In the genomic region with DNA sequence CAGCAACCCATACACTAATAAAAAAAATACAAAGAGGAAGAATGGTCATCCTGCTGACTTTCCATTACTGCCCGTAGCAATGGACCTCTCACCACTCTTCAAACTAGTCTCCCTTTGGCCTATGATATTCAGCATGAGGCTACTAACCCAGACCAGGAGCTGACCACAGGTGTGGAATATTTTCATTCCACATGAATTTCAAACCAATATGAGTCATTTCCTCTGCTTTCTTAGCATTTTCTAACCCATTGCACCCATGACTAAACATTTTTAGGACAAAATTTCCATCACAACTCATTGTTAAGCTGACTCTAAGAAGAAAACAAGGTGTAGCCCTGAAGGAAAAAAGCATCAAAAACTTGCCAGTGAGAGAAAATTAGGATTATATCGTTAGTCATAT, we compare ENCODE assay signal across 19 cellular contexts. TPM values are rescaled to one million over a fixed set of nuclear protein-coding genes. Genes with fewer than 3 reads are reported as not detected.
A peak's percentile ranks its signal among the peaks of the same experiment; 100 is the strongest.
DNase-seq lines count a peak whose midpoint lies in the region; ATAC-seq, FAIRE-seq and TF ChIP-seq lines count a peak whose summit lies in the region.
"Had no signal": no experiment of that assay in that cellular context is flagged by ENCODE, and none has a peak within 500 bp of the region (broad histone marks: within the 10 kb centered on the region; RNA-seq: fewer than 3 reads in every experiment).

No MANE protein-coding gene starts in this region.

- H3K4me3 ChIP-seq in IMR-90 (ENCODE audit: insufficient read depth, low read depth, low read length) = no peak overlapping the region
- H3K4me3 ChIP-seq: skin epidermis had no signal

- H3K27me3 Mint-ChIP-seq in activated T-cell treated with anti-CD3 and anti-CD28 coated beads, Interleukin-2, amount 50 U/mL, for 24 hours = peaks cover 8% of the 10 kb centered on the region
- H3K27me3 Mint-ChIP-seq in T-helper 17 cell = peaks cover 48% of the 10 kb centered on the region

- DNase-seq in Caki2 (ENCODE audit: low read depth) = peak; percentile 70
- peak; percentile 67 for DNase-seq in IMR-90
- DNase-seq in astrocyte of the hippocampus (ENCODE audit: low read depth, low spot score) = peak; percentile 85
- peak; percentile 88 for DNase-seq in kidney glomerular epithelial cell (lab: John Stamatoyannopoulos, UW)
- no peak for DNase-seq in NCI-H2171 treated with DMSO at 0.1 percent for 48 hours (lab: John Stamatoyannopoulos, UW)
- no peak for DNase-seq in activated T-cell treated with anti-CD3 and anti-CD28 coated beads, Interleukin-2, amount 50 U/mL, for 24 hours
- DNase-seq in T-helper 17 cell = no peak
- DNase-seq in HTR-8/SVneo (ENCODE audit: insufficient read length, low spot score) = no peak
- DNase-seq: activated CD4-positive, alpha-beta T cell treated with anti-CD3 and anti-CD28 coated beads, Interleukin-2, amount 10 ng/mL, durations not matched to agents 7 days and 5 days; activated T-cell treated with anti-CD3 and anti-CD28 coated beads, Interleukin-2, amount 50 U/mL, for 72 hours; H7; NCI-H187; NCI-H526 treated with DMSO at 0.1 percent for 48 hours; RPMI8226; stimulated activated naive CD4-positive, alpha-beta T cell; T1000 had no signal

- H3K9me3 Mint-ChIP-seq in activated T-cell treated with anti-CD3 and anti-CD28 coated beads, Interleukin-2, amount 50 U/mL, for 24 hours = no peaks in the 10 kb centered on the region
- H3K9me3 Mint-ChIP-seq: activated CD4-positive, alpha-beta T cell treated with anti-CD3 and anti-CD28 coated beads, Interleukin-2, amount 10 ng/mL, durations not matched to agents 7 days and 5 days; activated T-cell treated with anti-CD3 and anti-CD28 coated beads, Interleukin-2, amount 50 U/mL, for 72 hours; neural crest cell had no signal

- H3K9me3 ChIP-seq in IMR-90 (ENCODE audit: control insufficient read depth, insufficient read depth, low read length) = no peaks in the 10 kb centered on the region
- H3K9me3 ChIP-seq in T-helper 17 cell (ENCODE audit: control insufficient read depth, low read length, poor library complexity, severe bottlenecking) = no peaks in the 10 kb centered on the region

- no peak overlapping the region for H2BK20ac ChIP-seq in IMR-90 (ENCODE audit: low read depth, low read length)

- TF ChIP-seq CTCF in IMR-90 (conservative IDR thresholded peaks at IDR 0.05; ENCODE audit: low read depth, low read length) = no peak

- no peak overlapping the region for H3K56ac ChIP-seq in IMR-90 (ENCODE audit: extremely low read depth, insufficient read depth, low read length)

- POLR2A ChIA-PET in IMR-90 (lab: Charles Lee; ENCODE audit: unreplicated experiment) = no interaction called here

- no peaks in the 10 kb centered on the region for H3K36me3 ChIP-seq in IMR-90 (ENCODE audit: control insufficient read depth, insufficient read depth, low read length)

- H3K27me3 ChIP-seq in IMR-90 (ENCODE audit: control insufficient read depth, insufficient read depth, low read length) = no peaks in the 10 kb centered on the region

- no peaks in the 10 kb centered on the region for H3K4me1 Mint-ChIP-seq in activated T-cell treated with anti-CD3 and anti-CD28 coated beads, Interleukin-2, amount 50 U/mL, for 24 hours (ENCODE audit: low read depth)
- no peaks in the 10 kb centered on the region for H3K4me1 Mint-ChIP-seq in T-helper 17 cell
- H3K4me1 Mint-ChIP-seq: activated CD4-positive, alpha-beta T cell treated with anti-CD3 and anti-CD28 coated beads, Interleukin-2, amount 10 ng/mL, durations not matched to agents 7 days and 5 days had no signal

- no peak overlapping the region for H3K4me3 Mint-ChIP-seq in activated T-cell treated with anti-CD3 and anti-CD28 coated beads, Interleukin-2, amount 50 U/mL, for 24 hours
- no peak overlapping the region for H3K4me3 Mint-ChIP-seq in T-helper 17 cell
- H3K4me3 Mint-ChIP-seq: activated CD4-positive, alpha-beta T cell treated with anti-CD3 and anti-CD28 coated beads, Interleukin-2, amount 10 ng/mL, durations not matched to agents 7 days and 5 days; activated T-cell treated with anti-CD3 and anti-CD28 coated beads, Interleukin-2, amount 50 U/mL, for 72 hours; neural crest cell had no signal

- no peak overlapping the region for H3K18ac ChIP-seq in IMR-90 (ENCODE audit: low read depth, low read length)

- TF ChIP-seq RAD21 in IMR-90 (IDR thresholded peaks at IDR 0.05; ENCODE audit: low read length) = no peak

- in situ Hi-C loops in Caki2 (cut with HindIII; ENCODE audit: low pct_unique_long_range_greater_than_20kb, low sequenced_read_pairs) (no loop called here), IMR-90 (cut with MboI; ENCODE audit: low sequenced_read_pairs) (no loop called here)

- H4K8ac ChIP-seq in IMR-90 (ENCODE audit: low read depth in 2 of 2, low read length in 2 of 2) = no peak overlapping the region

- H2BK15ac ChIP-seq in IMR-90 (ENCODE audit: low read depth, low read length) = no peak overlapping the region

- H3K36me3 Mint-ChIP-seq in activated T-cell treated with anti-CD3 and anti-CD28 coated beads, Interleukin-2, amount 50 U/mL, for 24 hours (ENCODE audit: low read depth) = no peaks in the 10 kb centered on the region
- H3K36me3 Mint-ChIP-seq in T-helper 17 cell (ENCODE audit: low read depth) = no peaks in the 10 kb centered on the region

- no peak for FAIRE-seq in HTR-8/SVneo (lab: Jason Lieb, UNC)

- H2BK120ac ChIP-seq in IMR-90 (ENCODE audit: low read depth, low read length) = no peak overlapping the region

- no peak overlapping the region for H4K5ac ChIP-seq in IMR-90 (ENCODE audit: low read depth, low read length)

- H4K20me1 ChIP-seq in IMR-90 (ENCODE audit: insufficient read depth, low read length) = no peaks in the 10 kb centered on the region

- ATAC-seq in IMR-90 (ENCODE audit: low read depth) = no peak; the same call in 1 of the 2 replicates
- ATAC-seq in T-helper 17 cell = no peak
- ATAC-seq: activated T-cell treated with anti-CD3 and anti-CD28 coated beads, Interleukin-2, amount 50 U/mL, for 72 hours had no signal

- H3K27ac Mint-ChIP-seq in activated T-cell treated with anti-CD3 and anti-CD28 coated beads, Interleukin-2, amount 50 U/mL, for 24 hours = no peak overlapping the region
- H3K27ac Mint-ChIP-seq in T-helper 17 cell = no peak overlapping the region
- H3K27ac Mint-ChIP-seq: activated CD4-positive, alpha-beta T cell treated with anti-CD3 and anti-CD28 coated beads, Interleukin-2, amount 10 ng/mL, durations not matched to agents 7 days and 5 days; activated T-cell treated with anti-CD3 and anti-CD28 coated beads, Interleukin-2, amount 50 U/mL, for 72 hours had no signal

- no peak overlapping the region for H3K4me2 ChIP-seq in IMR-90 (ENCODE audit: low read depth, low read length)

- no CpG with 5 or more reads among the region's 2 CpGs for WGBS in IMR-90 (ENCODE audit: extremely low coverage in 2 of 2, insufficient read length in 1 of 2), 2 experiments

- CTCF ChIA-PET in IMR-90 (lab: Yijun Ruan, JAX) = no interaction called here

- H3K27ac ChIP-seq in IMR-90 (ENCODE audit: insufficient read depth, low read length) = no peak overlapping the region
- H3K27ac ChIP-seq: skin epidermis had no signal

- H3K23ac ChIP-seq in IMR-90 (ENCODE audit: low read depth, low read length) = no peak overlapping the region

- no peak overlapping the region for H2AK5ac ChIP-seq in IMR-90 (ENCODE audit: low read depth, low read length)

- no peak overlapping the region for H2AK9ac ChIP-seq in IMR-90 (replicated peaks; ENCODE audit: low read depth, low read length, poor library complexity)

- no peak overlapping the region for H2AFZ ChIP-seq in IMR-90 (replicated peaks; ENCODE audit: low read length, poor library complexity)

- no peak overlapping the region for H2BK5ac ChIP-seq in IMR-90 (ENCODE audit: low read depth, low read length, poor library complexity, severe bottlenecking)

- H3K9me1 ChIP-seq in IMR-90 (ENCODE audit: insufficient read depth, low read length) = no peaks in the 10 kb centered on the region

- intact Hi-C loops in IMR-90 (cut with micrococcal nuclease) = no loop called here

- no peaks in the 10 kb centered on the region for H3K79me1 ChIP-seq in IMR-90 (ENCODE audit: low read depth in 1 of 2, low read length in 2 of 2)

- H3K14ac ChIP-seq in IMR-90 (replicated peaks; ENCODE audit: low read depth, low read length) = no peak overlapping the region

- TF ChIP-seq POLR2A in IMR-90 (IDR thresholded peaks at IDR 0.05; ENCODE audit: low read depth, low read length) = no peak

- no peak overlapping the region for H4K91ac ChIP-seq in IMR-90 (ENCODE audit: insufficient read depth, low read depth, low read length)

- dilution Hi-C loops in IMR-90 (cut with HindIII; ENCODE audit: low sequenced_read_pairs, unreplicated experiment) = no loop called here

- H3K4ac ChIP-seq in IMR-90 (ENCODE audit: low read depth, low read length) = no peak overlapping the region

- no TSS peak for BruUV-seq in IMR-90 (replicated peaks; lab: Mats Ljungman, UMichigan)

- no peak overlapping the region for H3K9ac ChIP-seq in IMR-90 (ENCODE audit: low read depth, low read length)

- H3K4me1 ChIP-seq in IMR-90 (ENCODE audit: control insufficient read depth, insufficient read depth, low read length) = no peaks in the 10 kb centered on the region

TF ChIP-seq in IMR-90, 13 proteins besides CTCF, POLR2A, EP300 and RAD21:
- no peak for TF ChIP-seq MAFK (IDR thresholded peaks at IDR 0.05; ENCODE audit: low read depth, low read length)
TF ChIP-seq in IMR-90: peak in this region for 0.

RNA-seq across cellular contexts. Expression of a gene that starts 34.0 kb away (rescaled TPM):
- 0.84 TPM in 1 of 2 replicates, not detected in the other for total RNA-seq in Caki2 (2014; rRNA removed; shearing (Covaris generic); ENCODE audit: low replicate concordance)
- total RNA-seq in IMR-90 (2012; rRNA removed) = under 0.01 TPM in 2 replicates
- 0.03 TPM in 1 of 2 replicates, not detected in the other for polyA plus RNA-seq in IMR-90 (2012; rRNA removed)
- polyA plus RNA-seq in IMR-90 (2012; cell fraction: cytosol; rRNA removed) = not detected in 2 replicates
- polyA plus RNA-seq in IMR-90 (2012; cell fraction: nucleus; rRNA removed; ENCODE audit: low replicate concordance) = 0.02 TPM in 1 of 2 replicates, not detected in the other
- total RNA-seq in T-helper 17 cell = not detected
- total RNA-seq: activated CD4-positive, alpha-beta T cell treated with anti-CD3 and anti-CD28 coated beads, Interleukin-2, amount 10 ng/mL, durations not matched to agents 7 days and 5 days; H7; lung microvascular endothelial cell; neural crest cell had no signal

Comparison
In these comparisons a context has a peak if more than half of its experiments do, and no peak if none do; other contexts are left out.
1. DNase-seq: peak in Caki2 (single experiment), IMR-90 (single experiment), astrocyte of the hippocampus (single experiment) and kidney glomerular epithelial cell (single experiment); none in NCI-H2171 treated with DMSO at 0.1 percent for 48 hours (single experiment), activated T-cell treated with anti-CD3 and anti-CD28 coated beads, Interleukin-2, amount 50 U/mL, for 24 hours (single experiment), T-helper 17 cell (0 of 3) and HTR-8/SVneo (single experiment).